Comparison of ENCODE assay signal across 19 cellular contexts in the genomic region with DNA sequence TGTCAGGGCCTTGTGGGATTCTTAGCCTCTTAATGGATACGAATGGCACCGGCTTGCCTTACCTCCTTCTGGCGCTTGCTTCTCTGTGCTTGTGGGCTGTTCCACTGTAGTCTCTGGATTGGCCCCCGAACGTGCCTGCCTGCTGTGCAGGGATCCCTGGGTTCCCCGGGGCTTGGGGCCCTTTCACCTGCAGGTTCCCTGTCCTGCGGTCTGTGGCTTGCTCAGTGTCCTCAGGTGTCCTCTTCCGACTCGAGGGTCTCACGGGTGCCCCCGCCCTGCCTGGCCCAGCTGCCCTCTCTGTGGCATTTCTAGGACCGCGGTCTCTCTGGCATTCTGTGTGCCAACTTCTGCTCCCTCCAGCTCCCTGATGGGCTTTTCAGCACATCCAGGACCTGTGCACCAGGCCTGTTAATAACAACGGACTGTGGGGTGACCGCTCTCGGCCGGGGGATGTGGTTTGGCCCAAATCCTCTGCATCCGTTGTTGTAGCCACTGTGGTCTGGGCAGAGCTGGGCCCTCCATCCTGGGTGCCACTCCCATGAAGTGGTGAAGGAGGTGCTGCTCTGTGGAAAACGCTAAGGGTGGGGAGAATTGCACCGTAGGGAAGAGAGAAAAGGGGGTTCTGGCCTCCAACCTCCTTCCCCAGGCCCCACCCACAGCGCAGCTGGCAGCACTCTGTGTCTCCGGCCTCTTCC. TPM values are rescaled to one million over a fixed set of nuclear protein-coding genes. Genes with fewer than 3 reads are reported as not detected.
DNase-seq lines count a peak whose midpoint lies in the region; ATAC-seq and TF ChIP-seq lines count a peak whose summit lies in the region.
"Had no signal": no experiment of that assay in that cellular context is flagged by ENCODE, and none has a peak within 500 bp of the region (broad histone marks: within the 10 kb centered on the region; RNA-seq: fewer than 3 reads in every experiment).

No MANE protein-coding gene starts in this region.

- H3K4ac ChIP-seq in neuronal stem cell (ENCODE audit: low read length): no peak overlapping the region

- DNase-seq in A172 (ENCODE audit: low spot score) (peak; percentile 81), RWPE2 (ENCODE audit: low spot score) (peak; percentile 55), left cardiac atrium (peak; percentile 9), neuronal stem cell (ENCODE audit: low spot score) (no peak), COR-L47 (lab: John Stamatoyannopoulos, UW) (no peak), NCI-H1694 treated with DMSO at 0.1 percent for 48 hours (lab: John Stamatoyannopoulos, UW) (no peak)
- DNase-seq in naive thymus-derived CD4-positive, alpha-beta T cell: no peak
- DNase-seq: activated B cell treated with CpG ODN at 0.5 μM for 24 hours; activated CD8-positive, alpha-beta memory T cell treated with anti-CD3 and anti-CD28 coated beads for 24 hours; colonic mucosa; NCI-H82; RPMI8226; stimulated activated naive CD4-positive, alpha-beta T cell treated with Interleukin-2 at 50 U/mL for 16 hours had no signal

- no peak overlapping the region for H3K4me3 Mint-ChIP-seq in naive thymus-derived CD4-positive, alpha-beta T cell
- H3K4me3 Mint-ChIP-seq: activated B cell treated with CpG ODN at 0.5 μM for 24 hours had no signal

- H3K23ac ChIP-seq in neuronal stem cell (ENCODE audit: low read depth, low read length, poor library complexity): no peak overlapping the region

- peak overlapping the region; percentile 56 for H3K14ac ChIP-seq in neuronal stem cell (ENCODE audit: low read length)

- H2BK12ac ChIP-seq in neuronal stem cell (ENCODE audit: low read length): no peak overlapping the region

- H2BK5ac ChIP-seq in neuronal stem cell (ENCODE audit: low read length): peak overlapping the region; percentile 48

- H3K27ac ChIP-seq in RWPE2 (ENCODE audit: poor library complexity, severe bottlenecking) (no peak overlapping the region), neuronal stem cell (replicated peaks; ENCODE audit: low read length) (no peak overlapping the region)
- H3K27ac ChIP-seq in naive thymus-derived CD4-positive, alpha-beta T cell (ENCODE audit: low read depth, low read length): no peak overlapping the region
- H3K27ac ChIP-seq: A549, colonic mucosa, pancreas had no signal

- peaks cover 0 to 2% (median 0%) of the 10 kb centered on the region in 7 donors for H3K4me1 Mint-ChIP-seq in naive thymus-derived CD4-positive, alpha-beta T cell
- H3K4me1 Mint-ChIP-seq: activated B cell treated with CpG ODN at 0.5 μM for 24 hours had no signal

- H3K27ac Mint-ChIP-seq in naive thymus-derived CD4-positive, alpha-beta T cell: no peak overlapping the region
- H3K27ac Mint-ChIP-seq: activated B cell treated with CpG ODN at 0.5 μM for 24 hours; activated T-helper 2 cell treated with anti-CD3 and anti-CD28 coated beads, Interferon-gamma antibody, Interleukin-2, Interleukin-4, amounts not matched to agents 10 μg/mL and 5 μg/mL and 100 μg/mL, durations not matched to agents 14 hours and 24 hours and 36 hours had no signal

- H3K9me3 Mint-ChIP-seq in naive thymus-derived CD4-positive, alpha-beta T cell: no peaks in the 10 kb centered on the region
- H3K9me3 Mint-ChIP-seq: activated B cell treated with CpG ODN at 0.5 μM for 24 hours; activated T-helper 2 cell treated with anti-CD3 and anti-CD28 coated beads, Interferon-gamma antibody, Interleukin-2, Interleukin-4, amounts not matched to agents 10 μg/mL and 5 μg/mL and 100 μg/mL, durations not matched to agents 14 hours and 24 hours and 36 hours had no signal

- H2BK15ac ChIP-seq in neuronal stem cell (ENCODE audit: low read length): no peak overlapping the region

- no peaks in the 10 kb centered on the region for H3K36me3 ChIP-seq in RWPE2 (ENCODE audit: low read depth)
- H3K36me3 ChIP-seq in neuronal stem cell (replicated peaks in 1 of 2; ENCODE audit: control insufficient read depth in 2 of 2, insufficient read depth in 2 of 2, low read length in 2 of 2): peaks cover 0 to 6% of the 10 kb centered on the region in 2 donors
- H3K36me3 ChIP-seq in naive thymus-derived CD4-positive, alpha-beta T cell (ENCODE audit: control insufficient read depth in 2 of 3, insufficient read depth in 3 of 3, low read length in 3 of 3): no peaks in the 10 kb centered on the region
- H3K36me3 ChIP-seq: colonic mucosa, MG63, pancreas had no signal

- peak overlapping the region; percentile 43 for H4K91ac ChIP-seq in neuronal stem cell (ENCODE audit: low read depth, low read length, poor library complexity)

- H3K9ac ChIP-seq in neuronal stem cell (ENCODE audit: low read depth, low read length, poor library complexity): peak overlapping the region; percentile 4

- H3K9me3 ChIP-seq in RWPE2 (ENCODE audit: severe bottlenecking) (no peaks in the 10 kb centered on the region), neuronal stem cell (replicated peaks in 1 of 2; ENCODE audit: control insufficient read depth in 2 of 2, insufficient read depth in 1 of 2, low read depth in 1 of 2, low read length in 2 of 2) (peaks cover 0 to 2% of the 10 kb centered on the region in 2 donors)
- H3K9me3 ChIP-seq in naive thymus-derived CD4-positive, alpha-beta T cell (ENCODE audit: control insufficient read depth in 2 of 3, low read length in 3 of 3): no peaks in the 10 kb centered on the region
- H3K9me3 ChIP-seq: A549, colonic mucosa, MG63, pancreas had no signal

- H3K18ac ChIP-seq in neuronal stem cell (ENCODE audit: low read length): peak overlapping the region; percentile 57

- no peaks in the 10 kb centered on the region for H3K27me3 ChIP-seq in RWPE2 (ENCODE audit: insufficient read depth, poor library complexity, severe bottlenecking)
- peaks cover 0 to 58% (median 0%) of the 10 kb centered on the region in 3 experiments for H3K27me3 ChIP-seq in neuronal stem cell (ENCODE audit: control insufficient read depth in 3 of 3, insufficient read depth in 3 of 3, low read depth in 1 of 3, low read length in 3 of 3)
- H3K27me3 ChIP-seq in naive thymus-derived CD4-positive, alpha-beta T cell (ENCODE audit: control insufficient read depth in 2 of 2, insufficient read depth in 2 of 2, low read length in 2 of 2): no peaks in the 10 kb centered on the region
- H3K27me3 ChIP-seq: colonic mucosa, MG63, pancreas had no signal

- no peak overlapping the region for H4K8ac ChIP-seq in neuronal stem cell (ENCODE audit: low read depth, low read length)

- H3K36me3 Mint-ChIP-seq in naive thymus-derived CD4-positive, alpha-beta T cell: no peaks in the 10 kb centered on the region

- H2AK5ac ChIP-seq in neuronal stem cell (ENCODE audit: low read depth, low read length): peak overlapping the region; percentile 79

- no peak overlapping the region for H3K4me2 ChIP-seq in neuronal stem cell (ENCODE audit: insufficient read depth, low read length, poor library complexity, severe bottlenecking)
- H3K4me2 ChIP-seq: A549 had no signal

- H3K4me3 ChIP-seq in RWPE2 (ENCODE audit: severe bottlenecking) (no peak overlapping the region), neuronal stem cell (ENCODE audit: low read length in 2 of 2) (no peak overlapping the region)
- H3K4me3 ChIP-seq in naive thymus-derived CD4-positive, alpha-beta T cell (ENCODE audit: low read length): no peak overlapping the region
- H3K4me3 ChIP-seq: A549, colonic mucosa, MG63, pancreas had no signal

- H3K79me1 ChIP-seq in neuronal stem cell (ENCODE audit: low read depth, low read length): peaks cover 32% of the 10 kb centered on the region

- H2AFZ ChIP-seq in neuronal stem cell (ENCODE audit: low read length): no peak overlapping the region

- CTCF ChIA-PET in naive thymus-derived CD4-positive, alpha-beta T cell (lab: Charles Lee): no interaction called here

- ATAC-seq in RWPE2 (ENCODE audit: low read depth) (no peak), left cardiac atrium (no peak), GM21360 (IDR thresholded peaks at IDR 0.05; ENCODE audit: unreplicated experiment) (no peak)
- ATAC-seq in naive thymus-derived CD4-positive, alpha-beta T cell: no peak
- ATAC-seq: A549, HCT116, pancreas had no signal

- no CpG with 5 or more reads among the region's 22 CpGs for WGBS in neuronal stem cell (ENCODE audit: extremely low coverage in 2 of 2, insufficient read length in 2 of 2, insufficient replicate concordance in 1 of 2), 2 donors

- POLR2A ChIA-PET in naive thymus-derived CD4-positive, alpha-beta T cell (lab: Charles Lee): no interaction called here

- no peak for TF ChIP-seq CTCF in RWPE2 (IDR thresholded peaks at IDR 0.05; ENCODE audit: poor library complexity, severe bottlenecking)

- intact Hi-C loops in left cardiac atrium (cut with DNase I): no loop called here
- intact Hi-C loops in naive thymus-derived CD4-positive, alpha-beta T cell (cut with micrococcal nuclease): no loop called here

- H3K4me1 ChIP-seq in RWPE2 (ENCODE audit: insufficient read depth, poor library complexity, severe bottlenecking) (no peaks in the 10 kb centered on the region), neuronal stem cell (ENCODE audit: control insufficient read depth in 2 of 2, insufficient read depth in 1 of 2, low read depth in 1 of 2, low read length in 2 of 2) (peaks cover 18 to 29% of the 10 kb centered on the region in 2 donors)
- H3K4me1 ChIP-seq in naive thymus-derived CD4-positive, alpha-beta T cell (ENCODE audit: control insufficient read depth in 2 of 2, insufficient read depth in 2 of 2, low read length in 2 of 2): no peaks in the 10 kb centered on the region
- H3K4me1 ChIP-seq: colonic mucosa had no signal

- peaks cover 0 to 4% (median 0%) of the 10 kb centered on the region in 5 donors for H3K27me3 Mint-ChIP-seq in naive thymus-derived CD4-positive, alpha-beta T cell

- no peak overlapping the region for H2BK120ac ChIP-seq in neuronal stem cell (ENCODE audit: low read depth, low read length)

RNA-seq across cellular contexts. Expression of a gene that starts 12.4 kb away (rescaled TPM):
- 72.9 and 115 TPM in 2 replicates for total RNA-seq in A172 (2014; rRNA removed; shearing (Covaris generic))
- total RNA-seq in left cardiac atrium: 100 to 1,000 TPM in 1 of 2 donors, 10 to 100 TPM in 1; 53.4 to 104 TPM
- polyA plus RNA-seq in neuronal stem cell (2013, experiment 1 of 2): 42.5 TPM
- 42.1 TPM for polyA plus RNA-seq in neuronal stem cell (2013, experiment 2 of 2)
- total RNA-seq in naive thymus-derived CD4-positive, alpha-beta T cell: 10 to 100 TPM in 4 of 5 experiments, 1 to 10 TPM in 1; 9.0 to 89.8 (median 15.4) TPM
- 10 to 100 TPM in 1 of 2 donors, 1 to 10 TPM in 1; 7.0 to 15.5 TPM for polyA plus RNA-seq in naive thymus-derived CD4-positive, alpha-beta T cell

Comparison
In these comparisons a context has a peak if more than half of its experiments do, and no peak if none do; other contexts are left out.
1. DNase-seq: peak in A172 (single experiment), RWPE2 (single experiment) and left cardiac atrium (single experiment); none in neuronal stem cell (single experiment), COR-L47 (single experiment), naive thymus-derived CD4-positive, alpha-beta T cell (0 of 9) and NCI-H1694 treated with DMSO at 0.1 percent for 48 hours (single experiment).